8 cellular contexts compared by ENCODE assay signal in genomic region chr2:230713331-230714121, GRCh38. TPM values are rescaled to one million over a fixed set of nuclear protein-coding genes. Genes with fewer than 3 reads are reported as not detected.
DNase-seq lines count a peak whose midpoint lies in the region; ATAC-seq and TF ChIP-seq lines count a peak whose summit lies in the region.

No MANE protein-coding gene starts in this region.

- H2BK15ac ChIP-seq in neuronal stem cell (ENCODE audit: low read length): no peak overlapping the region

- H3K27me3 ChIP-seq in gastroesophageal sphincter: no peaks in the 10 kb centered on the region
- peaks cover 0 to 3% (median 0%) of the 10 kb centered on the region in 3 experiments for H3K27me3 ChIP-seq in neuronal stem cell (ENCODE audit: control insufficient read depth in 3 of 3, insufficient read depth in 3 of 3, low read depth in 1 of 3, low read length in 3 of 3)
- no peaks in the 10 kb centered on the region for H3K27me3 ChIP-seq in upper lobe of right lung

- H2BK5ac ChIP-seq in neuronal stem cell (ENCODE audit: low read length): peak overlapping the region; percentile 82

- no peak for TF ChIP-seq POLR2A in gastroesophageal sphincter (IDR thresholded peaks at IDR 0.05)

- intact Hi-C loops in upper lobe of right lung (cut with DNase I): loop anchor here (10.0 kb wide), 1 partner anchor 91 kb away; no protein-coding TSS in a partner anchor

- no peak overlapping the region for H4K91ac ChIP-seq in neuronal stem cell (ENCODE audit: low read depth, low read length, poor library complexity)

- peak overlapping the region; percentile 77 for H3K18ac ChIP-seq in neuronal stem cell (ENCODE audit: low read length)

- no peak overlapping the region for H2BK120ac ChIP-seq in neuronal stem cell (ENCODE audit: low read depth, low read length)

- no peak overlapping the region for H2BK12ac ChIP-seq in neuronal stem cell (ENCODE audit: low read length)

- peaks cover 6% of the 10 kb centered on the region for H3K79me1 ChIP-seq in neuronal stem cell (ENCODE audit: low read depth, low read length)

- no peak overlapping the region for H3K4ac ChIP-seq in neuronal stem cell (ENCODE audit: low read length)

- peak; percentile 81 for DNase-seq in activated effector memory CD4-positive, alpha-beta T cell treated with anti-CD3 and anti-CD28 coated beads, Interleukin-2, amount 50 U/mL, for 16 hours
- DNase-seq in neuronal stem cell (ENCODE audit: low spot score): peak; percentile 20
- DNase-seq in upper lobe of right lung: peak; percentile 76
- no peak for DNase-seq in midbrain (lab: John Stamatoyannopoulos, UW)

- ATAC-seq in GM18861 (IDR thresholded peaks at IDR 0.05; ENCODE audit: unreplicated experiment): peak; percentile 2
- ATAC-seq in HG02943 (IDR thresholded peaks at IDR 0.05; ENCODE audit: low read depth, unreplicated experiment): peak; percentile 22
- peak; percentile 29 for ATAC-seq in gastroesophageal sphincter
- peak; percentile 38 for ATAC-seq in upper lobe of right lung

- H3K27ac ChIP-seq in gastroesophageal sphincter: peak overlapping the region; percentile 88 to 97 (median 96)
- no peak overlapping the region for H3K27ac ChIP-seq in neuronal stem cell (replicated peaks; ENCODE audit: low read length)
- H3K27ac ChIP-seq in upper lobe of right lung: peak overlapping the region; percentile 95

- H4K8ac ChIP-seq in neuronal stem cell (ENCODE audit: low read depth, low read length): no peak overlapping the region

- peak overlapping the region; percentile 65 for H3K23ac ChIP-seq in neuronal stem cell (ENCODE audit: low read depth, low read length, poor library complexity)

- peak overlapping the region; percentile 85 for H2AK5ac ChIP-seq in neuronal stem cell (ENCODE audit: low read depth, low read length)

- peak overlapping the region; percentile 71 for H3K14ac ChIP-seq in neuronal stem cell (ENCODE audit: low read length)

- H3K36me3 ChIP-seq in gastroesophageal sphincter (no peaks in the 10 kb centered on the region), neuronal stem cell (replicated peaks in 1 of 2; ENCODE audit: control insufficient read depth in 2 of 2, insufficient read depth in 2 of 2, low read length in 2 of 2) (peaks cover 0 to 8% of the 10 kb centered on the region in 2 donors), upper lobe of right lung (no peaks in the 10 kb centered on the region)

- WGBS in gastroesophageal sphincter (ENCODE audit: low coverage in 1 of 2), 2 donors: 0% methylated on average over 10 to 21 of the region's 62 CpGs
- WGBS in neuronal stem cell (ENCODE audit: extremely low coverage in 2 of 2, insufficient read length in 2 of 2, insufficient replicate concordance in 1 of 2), 2 donors: no CpG with 5 or more reads among the region's 62 CpGs

- peak overlapping the region; percentile 83 for H3K9ac ChIP-seq in neuronal stem cell (ENCODE audit: low read depth, low read length, poor library complexity)

- H3K4me3 ChIP-seq in gastroesophageal sphincter: peak overlapping the region; percentile 64 to 68
- H3K4me3 ChIP-seq in neuronal stem cell (ENCODE audit: low read length in 2 of 2): peak overlapping the region; percentile 93 to 94
- peak overlapping the region; percentile 91 for H3K4me3 ChIP-seq in upper lobe of right lung

- no peaks in the 10 kb centered on the region for H3K9me3 ChIP-seq in gastroesophageal sphincter
- no peaks in the 10 kb centered on the region for H3K9me3 ChIP-seq in neuronal stem cell (replicated peaks in 1 of 2; ENCODE audit: control insufficient read depth in 2 of 2, insufficient read depth in 1 of 2, low read depth in 1 of 2, low read length in 2 of 2)
- H3K9me3 ChIP-seq in upper lobe of right lung: no peaks in the 10 kb centered on the region

- H3K4me2 ChIP-seq in neuronal stem cell (ENCODE audit: insufficient read depth, low read length, poor library complexity, severe bottlenecking): peak overlapping the region; percentile 59

- TF ChIP-seq CTCF in gastroesophageal sphincter (IDR thresholded peaks at IDR 0.05) (peak in 1 of 4 experiments; percentile 7), upper lobe of right lung (IDR thresholded peaks at IDR 0.05) (no peak)

- TF ChIP-seq EP300 in gastroesophageal sphincter (IDR thresholded peaks at IDR 0.05): no peak

- peak overlapping the region; percentile 95 for H2AFZ ChIP-seq in neuronal stem cell (ENCODE audit: low read length)

- H3K4me1 ChIP-seq in gastroesophageal sphincter (peaks cover 3 to 56% (median 20%) of the 10 kb centered on the region in 3 donors), neuronal stem cell (ENCODE audit: control insufficient read depth in 2 of 2, insufficient read depth in 1 of 2, low read depth in 1 of 2, low read length in 2 of 2) (peaks cover 2 to 9% of the 10 kb centered on the region in 2 donors), upper lobe of right lung (peaks cover 47% of the 10 kb centered on the region)

TF ChIP-seq in PFSK-1, 5 proteins besides CTCF, POLR2A, EP300 and RAD21:
- no peak for TF ChIP-seq FOXP2 (optimal IDR thresholded peaks at IDR 0.05; ENCODE audit: borderline replicate concordance, extremely low read depth, extremely low read length, insufficient read depth)
- 0 out of 2 replicates have a peak, but pooled peaks have one; percentile 25 for TF ChIP-seq SIN3A (IDR thresholded peaks at IDR 0.05; ENCODE audit: borderline replicate concordance, insufficient read depth, low read length)

RNA-seq across cellular contexts. Expression of gene CAB39, which starts 0.9 kb away (rescaled TPM):
- polyA plus RNA-seq in PFSK-1 (2012; ENCODE audit: insufficient read length, low read depth): 13.2 TPM
- total RNA-seq in gastroesophageal sphincter (100 to 1,000 TPM in 3 of 4 donors, 10 to 100 TPM in 1; 88.5 to 115 (median 108) TPM), upper lobe of right lung (78.9 TPM)
- polyA plus RNA-seq in neuronal stem cell (2013, experiment 1 of 2): 26.9 TPM
- polyA plus RNA-seq in neuronal stem cell (2013, experiment 2 of 2): 26.4 TPM
